ENCODE assay signal across 14 cellular contexts in genomic region chr2:85756195-85756594, GRCh38. TPM values are rescaled to one million over a fixed set of nuclear protein-coding genes. Genes with fewer than 3 reads are reported as not detected.
DNase-seq lines count a peak whose midpoint lies in the region; ATAC-seq and TF ChIP-seq lines count a peak whose summit lies in the region.
"Had no signal": no experiment of that assay in that cellular context is flagged by ENCODE, and none has a peak within 500 bp of the region (broad histone marks: within the 10 kb centered on the region; RNA-seq: fewer than 3 reads in every experiment).

No MANE protein-coding gene starts in this region.

- no peak for ATAC-seq in upper lobe of right lung
- ATAC-seq in GM21528 (IDR thresholded peaks at IDR 0.05; ENCODE audit: low FRiP score, unreplicated experiment) = no peak
- no peak for ATAC-seq in HG03175 (IDR thresholded peaks at IDR 0.05; ENCODE audit: unreplicated experiment)

- no peak overlapping the region for H2AFZ ChIP-seq in neural progenitor cell (replicated peaks)

- H3K9me3 Mint-ChIP-seq in neural progenitor cell = no peaks in the 10 kb centered on the region
- H3K9me3 Mint-ChIP-seq: activated B cell treated with CpG ODN at 0.5 μM for 24 hours; stimulated activated naive B cell treated with anti-CD40 and anti-IgM and Interleukin-4, amounts not matched to agents 10 μg/mL and 1 μg/mL and 100 μg/mL, for 72 hours had no signal

- H3K27ac Mint-ChIP-seq in neural progenitor cell = no peak overlapping the region
- H3K27ac Mint-ChIP-seq: activated B cell treated with CpG ODN at 0.5 μM for 24 hours had no signal

- H3K9me3 ChIP-seq in neural progenitor cell (ENCODE audit: low read depth) = no peaks in the 10 kb centered on the region
- no peaks in the 10 kb centered on the region for H3K9me3 ChIP-seq in upper lobe of right lung

- no peak for TF ChIP-seq CTCF in WI38 (IDR thresholded peaks at IDR 0.05; ENCODE audit: low read depth, low read length)
- no peak for TF ChIP-seq CTCF in fibroblast of villous mesenchyme (IDR thresholded peaks at IDR 0.05; ENCODE audit: insufficient read depth, low read depth, low read length)
- no peak for TF ChIP-seq CTCF in neural progenitor cell (IDR thresholded peaks at IDR 0.05)
- TF ChIP-seq CTCF in upper lobe of right lung (IDR thresholded peaks at IDR 0.05) = no peak

- H3K4me1 ChIP-seq in neural progenitor cell (peaks cover 19% of the 10 kb centered on the region), upper lobe of right lung (peaks cover 57% of the 10 kb centered on the region)

- H3K4me1 Mint-ChIP-seq in neural progenitor cell = peaks cover 61% of the 10 kb centered on the region

- no peaks in the 10 kb centered on the region for H3K79me2 ChIP-seq in neural progenitor cell (ENCODE audit: low read depth)

- H3K4me3 Mint-ChIP-seq in neural progenitor cell = peak overlapping the region; percentile 97

- H3K36me3 ChIP-seq in neural progenitor cell = no peaks in the 10 kb centered on the region
- peaks cover 9% of the 10 kb centered on the region for H3K36me3 ChIP-seq in upper lobe of right lung

- H3K9ac ChIP-seq in neural progenitor cell = no peak overlapping the region

- no peak overlapping the region for H3K4me2 ChIP-seq in neural progenitor cell

- DNase-seq in fibroblast of villous mesenchyme (ENCODE audit: low read depth) = no peak
- no peak for DNase-seq in neural progenitor cell (ENCODE audit: low spot score)
- peak; percentile 65 for DNase-seq in upper lobe of right lung
- no peak for DNase-seq in NCI-H345 (lab: John Stamatoyannopoulos, UW)
- DNase-seq: activated B cell treated with CpG ODN at 0.5 μM for 24 hours; activated T-cell treated with anti-CD3 and anti-CD28 coated beads for 4 hours; NCI-H1105; NCI-H526 treated with DMSO at 0.1 percent for 48 hours; stimulated activated CD4-positive, alpha-beta T cell treated with anti-CD3 and anti-CD28 coated beads, Interleukin-2, amount 100 ng/mL, for 48 hours; stimulated activated naive B cell treated with anti-CD40 and anti-IgM and Interleukin-4, amounts not matched to agents 10 μg/mL and 1 μg/mL and 100 μg/mL, for 72 hours had no signal

- intact Hi-C loops in upper lobe of right lung (cut with DNase I) = no loop called here

- H3K27ac ChIP-seq in neural progenitor cell = no peak overlapping the region
- H3K27ac ChIP-seq in upper lobe of right lung = peak overlapping the region; percentile 92
- H3K27ac ChIP-seq: epithelial cell of prostate had no signal

- H3K27me3 ChIP-seq in neural progenitor cell = peaks cover 99% of the 10 kb centered on the region
- no peaks in the 10 kb centered on the region for H3K27me3 ChIP-seq in upper lobe of right lung

- peaks cover 2% of the 10 kb centered on the region for H3K36me3 Mint-ChIP-seq in neural progenitor cell

- H3F3A ChIP-seq in neural progenitor cell (ENCODE audit: low read depth) = peaks cover 13% of the 10 kb centered on the region

- peaks cover 7% of the 10 kb centered on the region for H3K27me3 Mint-ChIP-seq in neural progenitor cell (ENCODE audit: insufficient read depth, low read depth)

- peaks cover 31% of the 10 kb centered on the region for H4K20me1 ChIP-seq in neural progenitor cell (ENCODE audit: low read depth)

- H3K4me3 ChIP-seq in WI38 (ENCODE audit: low read depth, low read length) = peak overlapping the region; percentile 79
- H3K4me3 ChIP-seq in fibroblast of villous mesenchyme (ENCODE audit: low read depth, low read length) = peak overlapping the region; percentile 67
- no peak overlapping the region for H3K4me3 ChIP-seq in neural progenitor cell
- H3K4me3 ChIP-seq in upper lobe of right lung = peak overlapping the region; percentile 87

RNA-seq across cellular contexts. Expression of gene ATOH8, which starts 2.4 kb away (rescaled TPM):
- total RNA-seq in fibroblast of villous mesenchyme (6.8 and 9.1 TPM in 2 replicates), neural progenitor cell (ENCODE audit: low replicate concordance) (0.43 TPM in 1 of 2 replicates, not detected in the other), upper lobe of right lung (93.6 TPM)
- total RNA-seq: activated B cell treated with CpG ODN at 0.5 μM for 24 hours had no signal
